ENCODE assay signal across 1 cellular context in genomic region chr7:27123021-27123476, GRCh38.
TF ChIP-seq lines count a peak whose summit lies in the region.

No MANE protein-coding gene starts in this region.

TF ChIP-seq in endothelial cell of umbilical vein, 7 proteins besides CTCF, POLR2A, EP300 and RAD21:
- TF ChIP-seq POLR2AphosphoS5 (IDR thresholded peaks at IDR 0.05; ENCODE audit: insufficient read depth, low read depth, low read length) (no peak), MAX (IDR thresholded peaks at IDR 0.05; ENCODE audit: insufficient read depth, insufficient read length) (no peak), FOS (IDR thresholded peaks at IDR 0.05; ENCODE audit: borderline replicate concordance, insufficient read depth, low read length) (no peak)
